8 cellular contexts compared by ENCODE assay signal in the genomic region with DNA sequence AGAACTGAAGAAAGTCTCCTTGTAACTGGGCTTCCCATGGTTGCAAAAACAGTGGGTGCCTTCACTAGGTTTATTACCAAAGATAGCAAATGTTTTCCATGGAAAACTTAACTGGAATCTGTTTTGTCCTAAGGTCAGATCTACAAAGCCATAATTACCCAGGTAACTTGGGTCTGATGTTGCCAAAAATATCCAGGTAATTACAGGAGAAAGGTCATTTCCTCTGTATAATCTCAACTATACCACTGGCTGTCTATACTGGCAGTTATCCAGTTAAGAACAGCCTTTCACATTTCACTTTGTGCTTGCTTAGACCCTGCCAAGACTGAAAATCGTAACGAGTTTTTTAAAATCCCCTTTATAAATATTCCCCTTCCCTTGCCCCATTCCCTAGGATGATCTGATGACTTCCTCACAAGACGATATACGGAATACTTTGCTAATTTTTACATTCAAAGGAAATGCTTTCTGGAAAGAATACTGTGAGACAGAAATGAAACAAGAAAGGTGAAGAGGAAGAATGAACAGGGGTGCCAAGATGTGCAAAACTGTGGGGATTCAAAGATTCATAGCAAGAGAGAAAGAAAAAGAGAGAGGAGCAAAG.
DNase-seq lines count a peak whose midpoint lies in the region; ATAC-seq, FAIRE-seq and TF ChIP-seq lines count a peak whose summit lies in the region.

No MANE protein-coding gene starts in this region.

- no peak for DNase-seq in D721Med (ENCODE audit: insufficient read length, low spot score)
- DNase-seq in NCI-H69 (lab: John Stamatoyannopoulos, UW), result peak; percentile 76
- DNase-seq in epithelial cell of proximal tubule (ENCODE audit: low read depth), result no peak
- DNase-seq in pancreas, result no peak
- no peak for DNase-seq in HUDEP-2 (lab: John Stamatoyannopoulos, UW; ENCODE audit: unreplicated experiment in 76 of 76)
- no peak for DNase-seq in cerebellar cortex (ENCODE audit: low spot score)

- H3K27ac ChIP-seq in pancreas, result peak overlapping the region; percentile 7 to 71 (median 52)

- FAIRE-seq in D721Med (lab: Jason Lieb, UNC) (peak; percentile 76), pancreas (lab: Jason Lieb, UNC) (no peak)

- intact Hi-C loops in pancreas (cut with DNase I), result loop anchor here in 1 of 3 donors (10.0 kb wide), 1 partner anchor 96 kb away; no protein-coding TSS in a partner anchor

- ATAC-seq in pancreas, result peak in 2 of 4 donors; percentile 14 to 18
- no peak for ATAC-seq in GM21717 (IDR thresholded peaks at IDR 0.05; ENCODE audit: unreplicated experiment)
- no peak for ATAC-seq in GM19023 (IDR thresholded peaks at IDR 0.05; ENCODE audit: unreplicated experiment)

- H3K4me1 ChIP-seq in pancreas, result peaks cover 0 to 7% (median 4%) of the 10 kb centered on the region in 3 donors

- H3K27me3 ChIP-seq in pancreas, result no peaks in the 10 kb centered on the region

- peak overlapping the region; percentile 51 for H3K4me3 ChIP-seq in epithelial cell of proximal tubule (ENCODE audit: low read depth, low read length)
- H3K4me3 ChIP-seq in pancreas, result peak overlapping the region in 2 of 4 donors; percentile 12 to 30

- no peaks in the 10 kb centered on the region for H3K36me3 ChIP-seq in pancreas

- TF ChIP-seq CTCF in D721Med (IDR thresholded peaks at IDR 0.05; ENCODE audit: insufficient read depth, missing control alignments) (no peak), epithelial cell of proximal tubule (conservative IDR thresholded peaks at IDR 0.05; ENCODE audit: low read depth, low read length) (no peak), pancreas (IDR thresholded peaks at IDR 0.05) (no peak)

- 17 to 22% methylated on average over 4 of the region's 4 CpGs for WGBS in pancreas, 2 donors

- H3K9me3 ChIP-seq in pancreas, result peaks cover 0 to 2% (median 0%) of the 10 kb centered on the region in 4 donors
